8 cellular contexts compared by ENCODE assay signal in the genomic region with DNA sequence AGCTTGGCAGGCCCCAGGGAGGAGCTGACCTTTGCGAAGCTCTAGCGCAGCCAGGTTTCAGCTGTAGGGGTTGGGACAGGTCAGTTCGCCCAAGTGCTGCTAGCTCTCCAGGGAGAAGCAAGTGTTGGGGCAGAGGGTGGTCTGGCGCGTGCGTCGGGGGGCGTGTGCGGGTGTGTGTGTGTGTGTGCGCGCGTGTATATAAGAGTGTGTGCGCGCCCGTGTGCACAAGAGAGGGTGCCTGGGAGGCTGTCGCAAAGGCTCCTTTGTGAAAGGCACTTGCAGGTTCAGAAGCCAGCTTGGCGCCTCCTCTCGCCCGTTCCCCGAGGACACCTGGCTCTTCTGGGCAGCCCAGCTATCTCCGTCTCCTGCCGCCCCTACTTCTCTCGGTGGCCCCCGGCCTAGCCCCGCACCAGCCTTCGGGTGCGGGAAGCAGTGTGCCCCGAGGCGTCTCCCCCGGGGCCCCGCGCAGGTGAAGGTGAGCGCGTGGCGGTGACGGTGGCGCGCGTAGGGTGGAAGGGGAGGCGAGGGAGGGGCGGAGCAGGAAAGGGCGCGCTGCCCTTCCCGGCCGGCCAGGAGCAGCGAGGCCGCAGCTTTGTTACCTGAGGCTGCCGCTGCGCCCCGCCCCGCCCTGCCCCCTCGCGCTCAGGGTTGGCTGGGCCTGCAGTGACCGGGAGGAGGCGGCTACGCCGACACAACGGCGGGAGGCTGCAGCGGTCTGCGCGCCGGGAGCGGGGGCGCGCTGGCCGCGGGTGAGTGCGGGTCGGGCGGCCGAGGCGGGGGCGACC. TPM values are rescaled to one million over a fixed set of nuclear protein-coding genes. Genes with fewer than 3 reads are reported as not detected.
DNase-seq lines count a peak whose midpoint lies in the region; ATAC-seq and TF ChIP-seq lines count a peak whose summit lies in the region.

A gene with protein sequence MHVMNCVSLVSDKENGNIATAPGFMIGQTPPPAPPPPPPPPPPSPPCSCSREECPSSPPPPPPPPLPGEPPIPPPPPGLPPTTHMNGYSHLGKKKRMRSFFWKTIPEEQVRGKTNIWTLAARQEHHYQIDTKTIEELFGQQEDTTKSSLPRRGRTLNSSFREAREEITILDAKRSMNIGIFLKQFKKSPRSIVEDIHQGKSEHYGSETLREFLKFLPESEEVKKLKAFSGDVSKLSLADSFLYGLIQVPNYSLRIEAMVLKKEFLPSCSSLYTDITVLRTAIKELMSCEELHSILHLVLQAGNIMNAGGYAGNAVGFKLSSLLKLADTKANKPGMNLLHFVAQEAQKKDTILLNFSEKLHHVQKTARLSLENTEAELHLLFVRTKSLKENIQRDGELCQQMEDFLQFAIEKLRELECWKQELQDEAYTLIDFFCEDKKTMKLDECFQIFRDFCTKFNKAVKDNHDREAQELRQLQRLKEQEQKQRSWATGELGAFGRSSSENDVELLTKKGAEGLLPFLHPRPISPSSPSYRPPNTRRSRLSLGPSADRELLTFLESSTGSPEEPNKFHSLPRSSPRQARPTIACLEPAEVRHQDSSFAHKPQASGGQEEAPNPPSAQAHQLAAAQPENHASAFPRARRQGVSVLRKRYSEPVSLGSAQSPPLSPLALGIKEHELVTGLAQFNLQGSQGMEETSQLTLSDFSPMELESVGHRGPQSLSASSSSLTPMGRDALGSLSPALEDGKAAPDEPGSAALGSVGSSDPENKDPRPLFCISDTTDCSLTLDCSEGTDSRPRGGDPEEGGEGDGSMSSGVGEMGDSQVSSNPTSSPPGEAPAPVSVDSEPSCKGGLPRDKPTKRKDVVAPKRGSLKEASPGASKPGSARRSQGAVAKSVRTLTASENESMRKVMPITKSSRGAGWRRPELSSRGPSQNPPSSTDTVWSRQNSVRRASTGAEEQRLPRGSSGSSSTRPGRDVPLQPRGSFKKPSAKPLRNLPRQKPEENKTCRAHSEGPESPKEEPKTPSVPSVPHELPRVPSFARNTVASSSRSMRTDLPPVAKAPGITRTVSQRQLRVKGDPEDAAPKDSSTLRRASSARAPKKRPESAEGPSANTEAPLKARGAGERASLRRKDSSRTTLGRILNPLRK (plus strand): TSS at position 663 of the 785 bp plus-strand sequence. CDS start 6,735 bp downstream, outside the sequence.

- intact Hi-C loops in PC-3 (cut with micrococcal nuclease) = loop anchor here (5.0 kb wide), 2 partner anchors 34 to 89 kb away; no protein-coding TSS in a partner anchor

- H3K9ac ChIP-seq in PC-3 (ENCODE audit: low read length) = peak within 1 kb of the TSS; percentile 52

- no peaks in the 10 kb centered on the region for H4K20me1 ChIP-seq in PC-3 (ENCODE audit: low read length)

- no peaks in the 10 kb centered on the region for H3F3A ChIP-seq in PC-3 (ENCODE audit: low read length, unreplicated experiment)

- no TSS peak for BruUV-seq in PC-3 (replicated peaks; lab: Mats Ljungman, UMichigan)

- DNase-seq in DMS79 treated with DMSO at 0.1 percent for 48 hours (lab: John Stamatoyannopoulos, UW) (peak; percentile 48), PC-3 (peak; percentile 76), dermis blood vessel endothelial cell (peak; percentile 19), lung (ENCODE audit: low spot score) (peak; percentile 82), tibial nerve (ENCODE audit: low spot score in 2 of 2) (no peak)

- no peak for TF ChIP-seq POLR2A in tibial nerve (IDR thresholded peaks at IDR 0.05)

- H3K27me3 ChIP-seq in PC-3 (ENCODE audit: low read length) (no peaks in the 10 kb centered on the region), lung (ENCODE audit: control insufficient read depth, insufficient read depth) (no peaks in the 10 kb centered on the region), tibial nerve (peaks cover 0 to 7% of the 10 kb centered on the region in 2 donors)

- peak within 1 kb of the TSS; percentile 87 for H2AFZ ChIP-seq in PC-3 (ENCODE audit: low read length)

- H3K4me3 ChIP-seq in PC-3 (ENCODE audit: low read length) (peak within 1 kb of the TSS; percentile 85), lung (peak within 1 kb of the TSS; percentile 65), tibial nerve (peak within 1 kb of the TSS; percentile 56 to 80 (median 66))

- H3K79me2 ChIP-seq in PC-3 (ENCODE audit: low read length) = no peaks in the 10 kb centered on the region

- ATAC-seq in HG02852 (IDR thresholded peaks at IDR 0.05; ENCODE audit: unreplicated experiment) (peak; percentile 47), PC-3 (peak; percentile 88), lung (ENCODE audit: insufficient read depth, low FRiP score) (peak; percentile 75), GM21737 (IDR thresholded peaks at IDR 0.05; ENCODE audit: unreplicated experiment) (no peak), GM19467 (IDR thresholded peaks at IDR 0.05; ENCODE audit: unreplicated experiment) (no peak)

- WGBS in lung, 2 donors = 2% methylated on average over 57 to 74 of the region's 74 CpGs
- WGBS in tibial nerve, 2 donors = 7 to 20% methylated on average over 21 to 67 of the region's 74 CpGs

- H3K36me3 ChIP-seq in PC-3 (ENCODE audit: low read depth, low read length) (no peaks in the 10 kb centered on the region), lung (ENCODE audit: control insufficient read depth in 2 of 2, insufficient read depth in 2 of 2, low read length in 2 of 2) (peaks cover 0 to 2% of the 10 kb centered on the region in 2 donors), tibial nerve (no peaks in the 10 kb centered on the region)

- H3K9me3 ChIP-seq in PC-3 (ENCODE audit: low read length) (no peaks in the 10 kb centered on the region), lung (ENCODE audit: control insufficient read depth in 2 of 2, insufficient read depth in 1 of 2, low read length in 1 of 2) (no peaks in the 10 kb centered on the region), tibial nerve (no peaks in the 10 kb centered on the region)

- POLR2A ChIA-PET in PC-3 (lab: Charles Lee; ENCODE audit: unreplicated experiment) = interaction anchor here (0.7 kb wide), 1 partner anchor 147 kb away, joined by 6 read pairs; no protein-coding TSS in a partner anchor

- no peak for TF ChIP-seq CTCF in PC-3 (conservative IDR thresholded peaks at IDR 0.05; ENCODE audit: low read depth, low read length)
- TF ChIP-seq CTCF in lung (IDR thresholded peaks at IDR 0.05; ENCODE audit: control extremely low read depth, extremely low read depth) = no peak
- TF ChIP-seq CTCF in tibial nerve (IDR thresholded peaks at IDR 0.05) = peak in 4 of 5 experiments; percentile 10 to 28 (median 14)

- H3K9me2 ChIP-seq in PC-3 (replicated peaks; ENCODE audit: low read length) = no peaks in the 10 kb centered on the region

- peak within 1 kb of the TSS; percentile 98 for H3K4me2 ChIP-seq in PC-3 (ENCODE audit: low read length)

- CTCF ChIA-PET in PC-3 (lab: Charles Lee) = no interaction called here

- H3K4me1 ChIP-seq in PC-3 (ENCODE audit: insufficient read depth, low read length) = peaks cover 9% of the 10 kb centered on the region
- H3K4me1 ChIP-seq in lung (ENCODE audit: control insufficient read depth in 2 of 2, insufficient read depth in 2 of 2, low read length in 2 of 2) = peaks cover 4 to 15% of the 10 kb centered on the region in 2 donors
- H3K4me1 ChIP-seq in tibial nerve = peaks cover 0 to 23% (median 4%) of the 10 kb centered on the region in 4 donors

- H3K27ac ChIP-seq in PC-3 (ENCODE audit: low read length) (no peak within 1 kb of the TSS), lung (ENCODE audit: low read depth in 1 of 2, low read length in 1 of 2) (peak within 1 kb of the TSS in 1 of 2 donors; percentile 94), tibial nerve (peak within 1 kb of the TSS; percentile 19 to 81 (median 76))

- TF ChIP-seq EP300 in tibial nerve (IDR thresholded peaks at IDR 0.05) = no peak

RNA-seq across cellular contexts. Expression of the gene that starts here (rescaled TPM):
- 0.95 and 2.2 TPM in 2 replicates for total RNA-seq in PC-3 (2014; rRNA removed)
- 0.42 and 0.68 TPM in 2 replicates for total RNA-seq in dermis blood vessel endothelial cell
- total RNA-seq in lung = 10 to 100 TPM; 11.7 to 27.2 TPM
- polyA plus RNA-seq in lung = 10 to 100 TPM in 1 of 2 donors, 1 to 10 TPM in 1; 4.3 to 22.8 TPM
- 1 to 10 TPM; 2.2 to 7.9 (median 6.1) TPM for total RNA-seq in tibial nerve

Comparison
In these comparisons a context has a peak if more than half of its experiments do, and no peak if none do; other contexts are left out.
1. Peak in DNase-seq in dermis blood vessel endothelial cell; RNA of the gene not detected or under 1 TPM.
2. DNase-seq: peak in DMS79 treated with DMSO at 0.1 percent for 48 hours (single experiment), PC-3 (single experiment) and lung (single experiment); none in tibial nerve (0 of 2).
3. ATAC-seq: peak in HG02852 (single experiment), PC-3 (single experiment) and lung (single experiment); none in GM21737 (single experiment) and GM19467 (single experiment).
4. CTCF ChIP-seq: peak in tibial nerve (4 of 5); none in PC-3 (single experiment) and lung (single experiment).
5. Peak in every context shown above with its lines, with median percentiles within 50 percentile points of each other: H3K4me3 ChIP-seq.